In genomic region chr1:44220755-44221154, GRCh38 we compare ENCODE assay signal across 34 cellular contexts. TPM values are rescaled to one million over a fixed set of nuclear protein-coding genes. Genes with fewer than 3 reads are reported as not detected.
DNase-seq lines count a peak whose midpoint lies in the region; ATAC-seq, FAIRE-seq and TF ChIP-seq lines count a peak whose summit lies in the region.
"Had no signal": no experiment of that assay in that cellular context is flagged by ENCODE, and none has a peak within 500 bp of the region (broad histone marks: within the 10 kb centered on the region; RNA-seq: fewer than 3 reads in every experiment).

No MANE protein-coding gene starts in this region.

- H3K27me3 ChIP-seq in GM23338 (ENCODE audit: insufficient read depth) (no peaks in the 10 kb centered on the region), osteoblast (ENCODE audit: insufficient read depth, low read length) (no peaks in the 10 kb centered on the region)
- H3K27me3 ChIP-seq: brain microvascular endothelial cell, heart left ventricle, spleen had no signal

- H3K4me2 ChIP-seq in GM23338: no peak overlapping the region
- no peak overlapping the region for H3K4me2 ChIP-seq in osteoblast (ENCODE audit: insufficient read depth, low read length)
- H3K4me2 ChIP-seq: KMS-11 had no signal

- H2AFZ ChIP-seq in GM23338 (no peak overlapping the region), osteoblast (ENCODE audit: low read length) (no peak overlapping the region)
- H2AFZ ChIP-seq: parathyroid adenoma had no signal

- intact Hi-C loops in Right ventricle myocardium inferior (cut with DNase I): no loop called here

- H3K4me3 ChIP-seq in GM23338 (no peak overlapping the region), WI38 (ENCODE audit: low read depth, low read length) (no peak overlapping the region), osteoblast (ENCODE audit: insufficient read depth, low read length) (no peak overlapping the region)
- H3K4me3 ChIP-seq: HAP-1, heart left ventricle, lower lobe of right lung, mucosa of descending colon, SK-N-MC, spleen had no signal

- H3K4me1 Mint-ChIP-seq in GM23338: no peaks in the 10 kb centered on the region

- H3K27ac Mint-ChIP-seq in GM23338: no peak overlapping the region
- H3K27ac Mint-ChIP-seq: activated CD8-positive, alpha-beta T cell treated with anti-CD3 and anti-CD28 coated beads, Interleukin-2, amount 10 ng/mL, durations not matched to agents 7 days and 5 days; activated naive CD4-positive, alpha-beta T cell treated with anti-CD3 and anti-CD28 coated beads, Interleukin-2, amount 10 ng/mL, durations not matched to agents 7 days and 5 days; activated T-cell treated with anti-CD3 and anti-CD28 coated beads, Interleukin-2, amount 50 U/mL, for 72 hours; natural killer cell treated with Interleukin-12 subunit alpha and Interleukin-12 subunit beta and Interleukin-15 and Interleukin-18, amount 100 ng/mL, for 72 hours; T-helper 17 cell had no signal

- peaks cover 10% of the 10 kb centered on the region for H3K9me3 Mint-ChIP-seq in GM23338
- H3K9me3 Mint-ChIP-seq: activated naive CD4-positive, alpha-beta T cell treated with anti-CD3 and anti-CD28 coated beads, Interleukin-2, amount 10 ng/mL, durations not matched to agents 7 days and 5 days; activated T-cell treated with anti-CD3 and anti-CD28 coated beads, Interleukin-2, amount 50 U/mL, for 72 hours; CD14-positive monocyte; natural killer cell treated with Interleukin-12 subunit alpha and Interleukin-12 subunit beta and Interleukin-15 and Interleukin-18, amount 100 ng/mL, for 72 hours had no signal

- DNase-seq in GM12891 (ENCODE audit: insufficient read length, low spot score) (no peak), GM23338 (ENCODE audit: low spot score) (no peak), osteoblast (ENCODE audit: insufficient read length, low spot score, missing footprints) (no peak), NCI-H345 (lab: John Stamatoyannopoulos, UW) (no peak), GM19239 (ENCODE audit: insufficient read length, low spot score) (no peak), Right ventricle myocardium inferior (ENCODE audit: missing footprints) (no peak)
- DNase-seq: activated CD4-positive, alpha-beta T cell treated with anti-CD3 and anti-CD28 coated beads for 1 hour; activated CD8-positive, alpha-beta T cell treated with anti-CD3 and anti-CD28 coated beads, Interleukin-2, amount 10 ng/mL, durations not matched to agents 7 days and 5 days; activated naive CD4-positive, alpha-beta T cell treated with anti-CD3 and anti-CD28 coated beads, Interleukin-2, amount 10 ng/mL, durations not matched to agents 7 days and 5 days; activated T-cell treated with anti-CD3 and anti-CD28 coated beads, Interleukin-2, amount 50 U/mL, for 72 hours; amniotic stem cell; Calu3; effector CD4-positive, alpha-beta T cell; heart left ventricle; kidney; lower lobe of right lung; MM.1S; mucosa of descending colon; NCI-H2029 treated with DMSO at 0.1 percent for 48 hours; NCI-H2227 treated with DMSO at 0.1 percent for 48 hours; NCI-H774; right cardiac atrium; spleen; T-helper 17 cell had no signal

- peaks cover 16% of the 10 kb centered on the region for H3K27me3 Mint-ChIP-seq in GM23338 (ENCODE audit: insufficient read depth, low read depth, poor library complexity)
- H3K27me3 Mint-ChIP-seq: activated naive CD4-positive, alpha-beta T cell treated with anti-CD3 and anti-CD28 coated beads, Interleukin-2, amount 10 ng/mL, durations not matched to agents 7 days and 5 days; natural killer cell treated with Interleukin-12 subunit alpha and Interleukin-12 subunit beta and Interleukin-15 and Interleukin-18, amount 100 ng/mL, for 72 hours; T-helper 17 cell had no signal

- TF ChIP-seq CTCF in GM23338 (conservative IDR thresholded peaks at IDR 0.05; ENCODE audit: low read depth in 2 of 2) (no peak), WI38 (IDR thresholded peaks at IDR 0.05; ENCODE audit: low read depth, low read length) (peak; percentile 34), osteoblast (IDR thresholded peaks at IDR 0.05; ENCODE audit: extremely low read depth, low read depth, low read length) (no peak)

- ATAC-seq in GM23338 (no peak), Right ventricle myocardium inferior (no peak), GM19397 (IDR thresholded peaks at IDR 0.05; ENCODE audit: unreplicated experiment) (no peak)
- ATAC-seq: activated CD8-positive, alpha-beta T cell treated with anti-CD3 and anti-CD28 coated beads, Interleukin-2, amount 10 ng/mL, durations not matched to agents 7 days and 5 days; activated T-cell treated with anti-CD3 and anti-CD28 coated beads, Interleukin-2, amount 50 U/mL, for 72 hours; heart left ventricle; mucosa of descending colon; natural killer cell treated with Interleukin-12 subunit alpha and Interleukin-12 subunit beta and Interleukin-15 and Interleukin-18, amount 100 ng/mL, for 72 hours; T-helper 17 cell had no signal

- H3F3A ChIP-seq in GM23338 (replicated peaks; ENCODE audit: low read depth): no peaks in the 10 kb centered on the region

- no peaks in the 10 kb centered on the region for H3K9me3 ChIP-seq in osteoblast (ENCODE audit: low read depth, low read length)
- H3K9me3 ChIP-seq: HAP-1, heart left ventricle, lower lobe of right lung, mucosa of descending colon, spleen had no signal

- 0 out of 2 replicates have a peak, but pooled peaks cover 4% of the 10 kb centered on the region for H3K9me2 ChIP-seq in GM23338 (ENCODE audit: insufficient read depth)

- TF ChIP-seq POLR2A in GM12891 (IDR thresholded peaks at IDR 0.05; ENCODE audit: low read depth, low read length): no peak

- no peak overlapping the region for H3K27ac ChIP-seq in GM23338 (ENCODE audit: low read depth)
- peak overlapping the region; percentile 70 for H3K27ac ChIP-seq in osteoblast (ENCODE audit: low read depth, low read length)
- H3K27ac ChIP-seq: brain microvascular endothelial cell, epithelial cell of prostate, heart left ventricle, KMS-11, lower lobe of right lung, parathyroid adenoma, SK-N-MC had no signal

- H3K79me2 ChIP-seq in GM23338 (replicated peaks; ENCODE audit: insufficient read depth) (no peaks in the 10 kb centered on the region), osteoblast (ENCODE audit: insufficient read depth, low read length) (no peaks in the 10 kb centered on the region)
- H3K79me2 ChIP-seq: parathyroid adenoma had no signal

- H3K4me3 Mint-ChIP-seq in GM23338: no peak overlapping the region
- H3K4me3 Mint-ChIP-seq: activated CD8-positive, alpha-beta T cell treated with anti-CD3 and anti-CD28 coated beads, Interleukin-2, amount 10 ng/mL, durations not matched to agents 7 days and 5 days; activated naive CD4-positive, alpha-beta T cell treated with anti-CD3 and anti-CD28 coated beads, Interleukin-2, amount 10 ng/mL, durations not matched to agents 7 days and 5 days; activated T-cell treated with anti-CD3 and anti-CD28 coated beads, Interleukin-2, amount 50 U/mL, for 72 hours; CD14-positive monocyte; natural killer cell treated with Interleukin-12 subunit alpha and Interleukin-12 subunit beta and Interleukin-15 and Interleukin-18, amount 100 ng/mL, for 72 hours; T-helper 17 cell had no signal

- FAIRE-seq in GM12891 (lab: Jason Lieb, UNC): peak; percentile 84
- no peak for FAIRE-seq in GM19239 (lab: Jason Lieb, UNC)
- FAIRE-seq: kidney had no signal

- peaks cover 62% of the 10 kb centered on the region for H3K36me3 Mint-ChIP-seq in GM23338 (ENCODE audit: low read depth)

- peaks cover 6% of the 10 kb centered on the region; the same call in 1 of the 2 replicates for H3K36me3 ChIP-seq in GM23338 (ENCODE audit: insufficient read depth)
- H3K36me3 ChIP-seq in osteoblast (ENCODE audit: insufficient read depth, low read length): peaks cover 58% of the 10 kb centered on the region

- no peaks in the 10 kb centered on the region for H3K4me1 ChIP-seq in GM23338 (ENCODE audit: insufficient read depth)
- peaks cover 15% of the 10 kb centered on the region for H3K4me1 ChIP-seq in osteoblast (ENCODE audit: insufficient read depth, low read length)
- H3K4me1 ChIP-seq: HAP-1, lower lobe of right lung, parathyroid adenoma had no signal

- H4K20me1 ChIP-seq in GM23338 (replicated peaks; ENCODE audit: insufficient read depth): peaks cover 5% of the 10 kb centered on the region; the same call in 1 of the 2 replicates
- H4K20me1 ChIP-seq in osteoblast (ENCODE audit: insufficient read depth, low read length): peaks cover 20% of the 10 kb centered on the region

TF ChIP-seq in GM12891, 5 proteins besides CTCF, POLR2A, EP300 and RAD21:
- no peak for TF ChIP-seq TAF1 (IDR thresholded peaks at IDR 0.05; ENCODE audit: low read depth, low read length)
- no peak for TF ChIP-seq POLR2AphosphoS5 (IDR thresholded peaks at IDR 0.05; ENCODE audit: low read depth, low read length)
- no peak for TF ChIP-seq SPI1 (IDR thresholded peaks at IDR 0.05; ENCODE audit: low read depth, low read length)
- no peak for TF ChIP-seq PAX5 (IDR thresholded peaks at IDR 0.05; ENCODE audit: insufficient read depth, low read length, severe bottlenecking)
- TF ChIP-seq POU2F2 (IDR thresholded peaks at IDR 0.05; ENCODE audit: low read depth, low read length): no peak

TF ChIP-seq in GM23338, 12 proteins besides CTCF, POLR2A, EP300 and RAD21:
- TF ChIP-seq POLR2AphosphoS5 (IDR thresholded peaks at IDR 0.05; ENCODE audit: low read depth): peak; percentile 42; the same call in 1 of the 2 replicates
- TF ChIP-seq ETS1 (IDR thresholded peaks at IDR 0.05): no peak

RNA-seq across cellular contexts. Expression of gene DMAP1, which starts 7.5 kb away (rescaled TPM):
- 29.7 TPM for polyA plus RNA-seq in GM12891 (2012; ENCODE audit: low read depth, missing spikeins)
- total RNA-seq in GM23338 (2014; rRNA removed; shearing (Covaris generic)): 38.8 and 40.0 TPM in 2 replicates
- polyA plus RNA-seq in GM23338 (2016; fragmentation: Nextera tagmentation; extraction: Ambion mirVana): 27.9 and 32.6 TPM in 2 replicates
- total RNA-seq in osteoblast (19.4 and 19.9 TPM in 2 replicates), Right ventricle myocardium inferior (27.5 TPM)
